2 cellular contexts compared by ENCODE assay signal in genomic region chr10:114857922-114858629, GRCh38.
TF ChIP-seq lines count a peak whose summit lies in the region.

No MANE protein-coding gene starts in this region.

TF ChIP-seq in liver, 16 proteins besides CTCF, POLR2A, EP300 and RAD21:
- TF ChIP-seq REST (IDR thresholded peaks at IDR 0.05): no peak
- peak; percentile 79 to 83 for TF ChIP-seq HNF4A (conservative IDR thresholded peaks at IDR 0.05)
- no peak for TF ChIP-seq ATF3 (IDR thresholded peaks at IDR 0.05)
- TF ChIP-seq YY1 (IDR thresholded peaks at IDR 0.05): peak; percentile 21
- no peak for TF ChIP-seq GABPA (IDR thresholded peaks at IDR 0.05 in 1 of 2, conservative IDR thresholded peaks at IDR 0.05 in 1 of 2)
- no peak for TF ChIP-seq EGR1 (IDR thresholded peaks at IDR 0.05; ENCODE audit: low read depth in 2 of 2)
- TF ChIP-seq, protein P1, sequence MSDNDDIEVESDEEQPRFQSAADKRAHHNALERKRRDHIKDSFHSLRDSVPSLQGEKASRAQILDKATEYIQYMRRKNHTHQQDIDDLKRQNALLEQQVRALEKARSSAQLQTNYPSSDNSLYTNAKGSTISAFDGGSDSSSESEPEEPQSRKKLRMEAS (IDR thresholded peaks at IDR 0.05): no peak
- no peak for TF ChIP-seq NR2F2 (IDR thresholded peaks at IDR 0.05)
- TF ChIP-seq FOXA2 (IDR thresholded peaks at IDR 0.05): no peak
- TF ChIP-seq TAF1 (conservative IDR thresholded peaks at IDR 0.05): no peak
- peak; percentile 72 for TF ChIP-seq SP1 (IDR thresholded peaks at IDR 0.05)
- peak; percentile 24 to 26 for TF ChIP-seq JUND (IDR thresholded peaks at IDR 0.05)
- peak; percentile 77 for TF ChIP-seq RXRA (IDR thresholded peaks at IDR 0.05)
- TF ChIP-seq, protein P2, sequence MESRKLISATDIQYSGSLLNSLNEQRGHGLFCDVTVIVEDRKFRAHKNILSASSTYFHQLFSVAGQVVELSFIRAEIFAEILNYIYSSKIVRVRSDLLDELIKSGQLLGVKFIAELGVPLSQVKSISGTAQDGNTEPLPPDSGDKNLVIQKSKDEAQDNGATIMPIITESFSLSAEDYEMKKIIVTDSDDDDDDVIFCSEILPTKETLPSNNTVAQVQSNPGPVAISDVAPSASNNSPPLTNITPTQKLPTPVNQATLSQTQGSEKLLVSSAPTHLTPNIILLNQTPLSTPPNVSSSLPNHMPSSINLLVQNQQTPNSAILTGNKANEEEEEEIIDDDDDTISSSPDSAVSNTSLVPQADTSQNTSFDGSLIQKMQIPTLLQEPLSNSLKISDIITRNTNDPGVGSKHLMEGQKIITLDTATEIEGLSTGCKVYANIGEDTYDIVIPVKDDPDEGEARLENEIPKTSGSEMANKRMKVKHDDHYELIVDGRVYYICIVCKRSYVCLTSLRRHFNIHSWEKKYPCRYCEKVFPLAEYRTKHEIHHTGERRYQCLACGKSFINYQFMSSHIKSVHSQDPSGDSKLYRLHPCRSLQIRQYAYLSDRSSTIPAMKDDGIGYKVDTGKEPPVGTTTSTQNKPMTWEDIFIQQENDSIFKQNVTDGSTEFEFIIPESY (IDR thresholded peaks at IDR 0.05): no peak
- TF ChIP-seq FOXA1 (IDR thresholded peaks at IDR 0.05): no peak
- TF ChIP-seq HNF4G (IDR thresholded peaks at IDR 0.05): peak; percentile 34

TF ChIP-seq in HepG2, 621 proteins besides CTCF, POLR2A, EP300 and RAD21 (continued from another document):
- TF ChIP-seq, protein P3, sequence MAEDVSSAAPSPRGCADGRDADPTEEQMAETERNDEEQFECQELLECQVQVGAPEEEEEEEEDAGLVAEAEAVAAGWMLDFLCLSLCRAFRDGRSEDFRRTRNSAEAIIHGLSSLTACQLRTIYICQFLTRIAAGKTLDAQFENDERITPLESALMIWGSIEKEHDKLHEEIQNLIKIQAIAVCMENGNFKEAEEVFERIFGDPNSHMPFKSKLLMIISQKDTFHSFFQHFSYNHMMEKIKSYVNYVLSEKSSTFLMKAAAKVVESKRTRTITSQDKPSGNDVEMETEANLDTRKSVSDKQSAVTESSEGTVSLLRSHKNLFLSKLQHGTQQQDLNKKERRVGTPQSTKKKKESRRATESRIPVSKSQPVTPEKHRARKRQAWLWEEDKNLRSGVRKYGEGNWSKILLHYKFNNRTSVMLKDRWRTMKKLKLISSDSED (CRISPR knock-in tag; IDR thresholded peaks at IDR 0.05): no peak
- no peak for TF ChIP-seq CCAR2 (optimal IDR thresholded peaks at IDR 0.05; ENCODE audit: low read depth, low read length)
- TF ChIP-seq SP140L (CRISPR knock-in tag; IDR thresholded peaks at IDR 0.05; ENCODE audit: borderline replicate concordance): no peak
- TF ChIP-seq ZNF567 (CRISPR knock-in tag; IDR thresholded peaks at IDR 0.05; ENCODE audit: borderline replicate concordance): no peak
- TF ChIP-seq, protein P4, sequence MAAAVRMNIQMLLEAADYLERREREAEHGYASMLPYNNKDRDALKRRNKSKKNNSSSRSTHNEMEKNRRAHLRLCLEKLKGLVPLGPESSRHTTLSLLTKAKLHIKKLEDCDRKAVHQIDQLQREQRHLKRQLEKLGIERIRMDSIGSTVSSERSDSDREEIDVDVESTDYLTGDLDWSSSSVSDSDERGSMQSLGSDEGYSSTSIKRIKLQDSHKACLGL (CRISPR knock-in tag; IDR thresholded peaks at IDR 0.05): no peak
- TF ChIP-seq TARDBP (CRISPR knock-in tag; IDR thresholded peaks at IDR 0.05): no peak
- TF ChIP-seq DPF2 (CRISPR knock-in tag; IDR thresholded peaks at IDR 0.05; ENCODE audit: borderline replicate concordance, low read depth): no peak
- TF ChIP-seq MTF1 (CRISPR knock-in tag; IDR thresholded peaks at IDR 0.05): no peak
- no peak for TF ChIP-seq REST (IDR thresholded peaks at IDR 0.05; ENCODE audit: borderline replicate concordance in 1 of 2, low read depth in 1 of 2, low read length in 2 of 2)
- TF ChIP-seq PLRG1 (conservative IDR thresholded peaks at IDR 0.05): no peak
- TF ChIP-seq SNAPC5 (CRISPR knock-in tag; IDR thresholded peaks at IDR 0.05; ENCODE audit: borderline replicate concordance): no peak
- TF ChIP-seq ZNF138 (CRISPR knock-in tag; IDR thresholded peaks at IDR 0.05; ENCODE audit: low read depth): no peak
- TF ChIP-seq U2AF2 (IDR thresholded peaks at IDR 0.05; ENCODE audit: low read depth, low read length): no peak
- TF ChIP-seq MLX (CRISPR knock-in tag; IDR thresholded peaks at IDR 0.05): no peak
- TF ChIP-seq MBD4 (IDR thresholded peaks at IDR 0.05; ENCODE audit: borderline replicate concordance, low read length): no peak
